18 cellular contexts compared by ENCODE assay signal in the genomic region with DNA sequence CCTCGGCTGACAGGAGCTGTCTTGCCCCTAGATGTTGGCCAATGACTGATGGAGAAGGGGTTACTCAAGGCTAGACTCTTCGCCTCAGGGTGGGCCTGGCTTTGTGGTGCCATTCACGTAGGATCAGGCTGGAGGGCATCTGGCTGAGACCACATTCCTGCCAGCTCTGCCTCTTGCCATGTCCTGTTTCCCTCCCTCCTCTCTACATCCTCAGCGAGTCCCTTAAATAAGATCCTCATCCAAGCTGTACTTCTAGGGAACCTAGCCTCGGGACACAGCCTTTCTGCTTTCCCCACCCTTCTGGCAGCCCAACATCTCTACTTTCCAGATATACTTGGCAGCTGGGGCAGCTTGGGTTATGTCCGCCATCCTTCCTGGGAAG. TPM values are rescaled to one million over a fixed set of nuclear protein-coding genes. Genes with fewer than 3 reads are reported as not detected.
DNase-seq lines count a peak whose midpoint lies in the region; ATAC-seq and TF ChIP-seq lines count a peak whose summit lies in the region.
"Had no signal": no experiment of that assay in that cellular context is flagged by ENCODE, and none has a peak within 500 bp of the region (broad histone marks: within the 10 kb centered on the region; RNA-seq: fewer than 3 reads in every experiment).

No MANE protein-coding gene starts in this region.

- H3K27ac Mint-ChIP-seq in endodermal cell (no peak overlapping the region), neural crest cell (ENCODE audit: unreplicated experiment) (peak overlapping the region; percentile 21)
- H3K27ac Mint-ChIP-seq: CD8-positive, alpha-beta T cell; GM23338 had no signal

- peaks cover 35% of the 10 kb centered on the region for H3K27me3 Mint-ChIP-seq in endodermal cell (ENCODE audit: insufficient read depth)
- H3K27me3 Mint-ChIP-seq in neural crest cell (ENCODE audit: low read depth): peaks cover 14% of the 10 kb centered on the region

- H3K36me3 Mint-ChIP-seq in endodermal cell (ENCODE audit: low read depth): no peaks in the 10 kb centered on the region
- no peaks in the 10 kb centered on the region for H3K36me3 Mint-ChIP-seq in neural crest cell (ENCODE audit: low read depth)
- H3K36me3 Mint-ChIP-seq: CD8-positive, alpha-beta T cell had no signal

- peaks cover 22 to 63% of the 10 kb centered on the region in 2 donors for H3K36me3 ChIP-seq in ascending aorta
- no peaks in the 10 kb centered on the region for H3K36me3 ChIP-seq in endodermal cell (ENCODE audit: control insufficient read depth, insufficient read depth, low read length)
- H3K36me3 ChIP-seq in thyroid gland: peaks cover 24 to 34% of the 10 kb centered on the region in 2 donors
- H3K36me3 ChIP-seq in adrenal gland (replicated peaks in 1 of 2): no peaks in the 10 kb centered on the region

- no peak for TF ChIP-seq POLR2A in thyroid gland (IDR thresholded peaks at IDR 0.05)
- no peak for TF ChIP-seq POLR2A in adrenal gland (IDR thresholded peaks at IDR 0.05)

- H3K9me3 ChIP-seq in ascending aorta: no peaks in the 10 kb centered on the region
- H3K9me3 ChIP-seq in endodermal cell (ENCODE audit: control insufficient read depth, low read length): no peaks in the 10 kb centered on the region
- no peaks in the 10 kb centered on the region for H3K9me3 ChIP-seq in thyroid gland
- no peaks in the 10 kb centered on the region for H3K9me3 ChIP-seq in adrenal gland (replicated peaks in 1 of 3)

- intact Hi-C loops in ascending aorta (cut with DNase I) (loop anchor here (2.0 kb wide), 1 partner anchor 17 kb away; no protein-coding TSS in a partner anchor), thyroid gland (cut with DNase I) (no loop called here), adrenal gland (cut with DNase I) (no loop called here)

- DNase-seq in ascending aorta (ENCODE audit: low spot score in 2 of 2): peak in 1 of 2 donors; percentile 65
- no peak for DNase-seq in endodermal cell
- no peak for DNase-seq in neural crest cell (ENCODE audit: low read depth, low spot score)
- DNase-seq in thyroid gland: no peak
- DNase-seq in adrenal gland: no peak
- no peak for DNase-seq in amniotic stem cell (lab: John Stamatoyannopoulos, UW)
- DNase-seq in NCI-H2171 (lab: John Stamatoyannopoulos, UW): no peak
- DNase-seq: CD8-positive, alpha-beta T cell; DND-41; GDM1; KBM-7; NCI-H1092; NCI-H345; NCI-H69; PC-9 had no signal

- H3K27me3 ChIP-seq in ascending aorta (no peaks in the 10 kb centered on the region), endodermal cell (ENCODE audit: control insufficient read depth, insufficient read depth, low read length, poor library complexity, severe bottlenecking) (no peaks in the 10 kb centered on the region), thyroid gland (no peaks in the 10 kb centered on the region), adrenal gland (no peaks in the 10 kb centered on the region)

- H3K9me3 Mint-ChIP-seq in endodermal cell (no peaks in the 10 kb centered on the region), neural crest cell (peaks cover under 1% of the 10 kb centered on the region)
- H3K9me3 Mint-ChIP-seq: CD8-positive, alpha-beta T cell; GM23338 had no signal

- H3K4me1 ChIP-seq in ascending aorta: peaks cover 13 to 37% of the 10 kb centered on the region in 2 donors
- H3K4me1 ChIP-seq in endodermal cell (ENCODE audit: control insufficient read depth, insufficient read depth, low read length): no peaks in the 10 kb centered on the region
- peaks cover 17 to 36% of the 10 kb centered on the region in 2 donors for H3K4me1 ChIP-seq in thyroid gland
- peaks cover 0 to 14% of the 10 kb centered on the region in 2 donors for H3K4me1 ChIP-seq in adrenal gland (replicated peaks in 1 of 2)

- WGBS in endodermal cell (ENCODE audit: insufficient coverage in 1 of 2, insufficient read length in 1 of 2), 2 experiments: 85 to 89% methylated on average over 5 to 6 of the region's 6 CpGs
- WGBS in thyroid gland, 2 donors: 82 to 83% methylated on average over 6 of the region's 6 CpGs
- WGBS in adrenal gland, 4 donors: 82 to 87% (median 86%) methylated on average over 3 to 6 of the region's 6 CpGs

- H3K4me3 ChIP-seq in ascending aorta (no peak overlapping the region), endodermal cell (ENCODE audit: low read length) (no peak overlapping the region), thyroid gland (replicated peaks in 1 of 3) (no peak overlapping the region), adrenal gland (no peak overlapping the region)
- H3K4me3 ChIP-seq: GM23338, PC-9 had no signal

- no peak for ATAC-seq in GM21529 (IDR thresholded peaks at IDR 0.05; ENCODE audit: unreplicated experiment)
- ATAC-seq: CD8-positive, alpha-beta T cell had no signal

- no peak overlapping the region for H3K9ac ChIP-seq in endodermal cell (ENCODE audit: extremely low read depth, low read length, poor library complexity, severe bottlenecking)

- TF ChIP-seq CTCF in ascending aorta (IDR thresholded peaks at IDR 0.05) (no peak), endodermal cell (conservative IDR thresholded peaks at IDR 0.05) (no peak), neural crest cell (conservative IDR thresholded peaks at IDR 0.05) (no peak), thyroid gland (IDR thresholded peaks at IDR 0.05) (no peak), adrenal gland (IDR thresholded peaks at IDR 0.05) (no peak)

- H3K27ac ChIP-seq in ascending aorta: peak overlapping the region; percentile 87 to 89
- H3K27ac ChIP-seq in endodermal cell (ENCODE audit: low read depth, low read length): peak overlapping the region; percentile 30
- H3K27ac ChIP-seq in thyroid gland: peak overlapping the region; percentile 75 to 89 (median 83)
- H3K27ac ChIP-seq in adrenal gland: peak overlapping the region in 1 of 5 donors; percentile 34
- H3K27ac ChIP-seq: HL-60, PC-9 had no signal

- H3K4me3 Mint-ChIP-seq in endodermal cell: no peak overlapping the region
- no peak overlapping the region for H3K4me3 Mint-ChIP-seq in neural crest cell
- H3K4me3 Mint-ChIP-seq: CD8-positive, alpha-beta T cell; GM23338 had no signal

- H3K4me1 Mint-ChIP-seq in endodermal cell (peaks cover 2% of the 10 kb centered on the region), neural crest cell (peaks cover 37% of the 10 kb centered on the region)

RNA-seq across cellular contexts. Expression of a gene that starts 27.9 kb away (rescaled TPM):
- total RNA-seq in ascending aorta (1.2 TPM), endodermal cell (1 to 10 TPM; 4.3 to 8.9 TPM), neural crest cell (1.5 and 2.2 TPM in 2 replicates), thyroid gland (10 to 100 TPM; 26.5 to 94.1 (median 48.1) TPM), adrenal gland (1 to 10 TPM; 1.1 to 7.5 (median 3.5) TPM)
- polyA plus RNA-seq in endodermal cell (2013, experiment 1 of 2): 0.89 TPM
- polyA plus RNA-seq in endodermal cell (2013, experiment 2 of 2): 0.99 TPM
- 1 to 10 TPM; 1.2 to 3.3 (median 1.3) TPM for polyA plus RNA-seq in adrenal gland

RNA-seq across cellular contexts. Expression of a gene that starts 42.2 kb away (rescaled TPM):
- total RNA-seq in ascending aorta: 71.3 TPM
- under 1 TPM; 0.51 to 0.73 TPM for total RNA-seq in endodermal cell
- 0.18 TPM for polyA plus RNA-seq in endodermal cell (2013, experiment 1 of 2)
- polyA plus RNA-seq in endodermal cell (2013, experiment 2 of 2): 0.33 TPM
- total RNA-seq in neural crest cell: 0.09 and 0.11 TPM in 2 replicates
- 100 to 1,000 TPM; 102 to 260 (median 149) TPM for total RNA-seq in thyroid gland
- 1 to 10 TPM in 6 of 8 donors, under 1 TPM in 2; 0.12 to 2.2 (median 1.6) TPM for total RNA-seq in adrenal gland
- polyA plus RNA-seq in adrenal gland: under 1 TPM; 0.40 to 0.84 (median 0.64) TPM
- total RNA-seq: CD8-positive, alpha-beta T cell had no signal
- polyA plus RNA-seq: GM23338 had no signal

Comparison
In these comparisons a context has a peak if more than half of its experiments do, and no peak if none do; other contexts are left out.
1. RNA of a gene that starts 42.2 kb away (total RNA-seq): 102 to 260 TPM in thyroid gland and 71.3 TPM in ascending aorta (single experiment); 0.12 to 2.2 TPM in adrenal gland, 0.51 to 0.73 TPM in endodermal cell and 0.09 to 0.11 TPM in neural crest cell; every median in the first group is over 10 times any median in the second.